ENCODE assay signal across 22 cellular contexts in the genomic region with DNA sequence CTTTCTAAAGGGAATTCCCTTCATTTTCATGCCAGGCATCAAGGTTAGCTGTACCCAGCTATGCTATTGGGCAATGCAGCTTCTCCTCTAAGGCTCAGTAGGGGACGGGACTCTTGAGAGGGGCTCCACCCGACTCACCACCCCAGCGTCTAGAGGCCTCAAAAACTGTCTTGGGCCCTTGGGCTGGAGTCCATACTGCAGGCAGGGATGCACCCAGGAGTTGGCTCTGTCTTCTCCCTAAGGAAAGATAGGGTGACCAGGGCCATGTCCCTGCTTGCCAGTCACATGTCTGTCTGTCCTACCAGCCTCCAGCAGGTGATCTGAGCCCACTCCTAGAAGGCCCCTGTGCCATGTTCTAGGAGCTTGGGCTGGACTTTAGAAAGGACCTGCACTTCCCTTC. TPM values are rescaled to one million over a fixed set of nuclear protein-coding genes. Genes with fewer than 3 reads are reported as not detected.
DNase-seq lines count a peak whose midpoint lies in the region; ATAC-seq and TF ChIP-seq lines count a peak whose summit lies in the region.
"Had no signal": no experiment of that assay in that cellular context is flagged by ENCODE, and none has a peak within 500 bp of the region (broad histone marks: within the 10 kb centered on the region; RNA-seq: fewer than 3 reads in every experiment).

No MANE protein-coding gene starts in this region.

- H3K27ac ChIP-seq in caudate nucleus (ENCODE audit: low read depth, low read length): no peak overlapping the region
- H3K27ac ChIP-seq: SJCRH30 had no signal

- intact Hi-C loops in CD14-positive monocyte (cut with micrococcal nuclease): no loop called here
- intact Hi-C loops in posterior vena cava (cut with DNase I): no loop called here

- H3K36me3 Mint-ChIP-seq in CD14-positive monocyte: no peaks in the 10 kb centered on the region

- H3K9me3 Mint-ChIP-seq in CD14-positive monocyte: no peaks in the 10 kb centered on the region
- H3K9me3 Mint-ChIP-seq: CD4-positive, alpha-beta T cell had no signal

- no peak overlapping the region for H3K27ac Mint-ChIP-seq in CD14-positive monocyte
- H3K27ac Mint-ChIP-seq: CD4-positive, alpha-beta T cell had no signal

- no peak for TF ChIP-seq CTCF in CD14-positive monocyte (IDR thresholded peaks at IDR 0.05)

- no peak for ATAC-seq in stimulated activated naive CD8-positive, alpha-beta T cell treated with anti-CD3 and anti-CD28 coated beads, Interleukin-15, Interleukin-2, amounts not matched to agents 100 U/mL and 50 U/mL, for 24 hours
- ATAC-seq: Panc1 had no signal

- DNase-seq in CD14-positive monocyte (ENCODE audit: low spot score) (peak; percentile 15), D341Med (ENCODE audit: low spot score) (peak; percentile 2), islet precursor cell (peak; percentile 44), posterior vena cava (ENCODE audit: low spot score) (peak; percentile 34), NCI-H2227 treated with DMSO at 0.1 percent for 48 hours (lab: John Stamatoyannopoulos, UW) (no peak), caudate nucleus (lab: John Stamatoyannopoulos, UW) (no peak)
- no peak for DNase-seq in effector CD4-positive, alpha-beta T cell
- DNase-seq in stimulated activated naive CD8-positive, alpha-beta T cell treated with anti-CD3 and anti-CD28 coated beads, Interleukin-15, Interleukin-2, amounts not matched to agents 100 U/mL and 50 U/mL, for 24 hours: no peak
- DNase-seq: CD4-positive, alpha-beta T cell; COR-L47; DMS 273 treated with DMSO at 0.1 percent for 48 hours; DND-41; Karpas-422; MV-4-11; NCI-H1105 treated with DMSO at 0.1 percent for 48 hours; NCI-H2029 treated with DMSO at 0.1 percent for 48 hours; NCI-H524 treated with DMSO at 0.1 percent for 48 hours; NCI-H82; SJCRH30 had no signal

- H3K4me1 Mint-ChIP-seq in CD14-positive monocyte: no peaks in the 10 kb centered on the region

- H3K4me3 Mint-ChIP-seq in CD14-positive monocyte: no peak overlapping the region
- H3K4me3 Mint-ChIP-seq: CD4-positive, alpha-beta T cell had no signal

- peaks cover 0 to 2% (median under 1%) of the 10 kb centered on the region in 3 donors for H3K27me3 Mint-ChIP-seq in CD14-positive monocyte (ENCODE audit: low read depth in 3 of 3)
- H3K27me3 Mint-ChIP-seq: CD4-positive, alpha-beta T cell had no signal

RNA-seq across cellular contexts. Expression of a gene that starts 1.2 kb away (rescaled TPM):
- not detected for polyA plus RNA-seq in CD14-positive monocyte
- total RNA-seq in posterior vena cava: not detected
- total RNA-seq: CD4-positive, alpha-beta T cell; H1; SJCRH30 had no signal
- polyA plus RNA-seq: BJ, H1 had no signal

RNA-seq across cellular contexts. Expression of a gene that starts 12.7 kb away (rescaled TPM):
- polyA plus RNA-seq in CD14-positive monocyte: not detected
- 10 to 100 TPM; 27.9 to 29.3 TPM for total RNA-seq in posterior vena cava

Comparison
In these comparisons a context has a peak if more than half of its experiments do, and no peak if none do; other contexts are left out.
1. DNase-seq: peak in CD14-positive monocyte (single experiment), D341Med (single experiment), islet precursor cell (single experiment) and posterior vena cava (single experiment); none in effector CD4-positive, alpha-beta T cell (single experiment), stimulated activated naive CD8-positive, alpha-beta T cell treated with anti-CD3 and anti-CD28 coated beads, Interleukin-15, Interleukin-2, amounts not matched to agents 100 U/mL and 50 U/mL, for 24 hours (single experiment), NCI-H2227 treated with DMSO at 0.1 percent for 48 hours (single experiment) and caudate nucleus (0 of 61).